8 cellular contexts compared by ENCODE assay signal in the genomic region with DNA sequence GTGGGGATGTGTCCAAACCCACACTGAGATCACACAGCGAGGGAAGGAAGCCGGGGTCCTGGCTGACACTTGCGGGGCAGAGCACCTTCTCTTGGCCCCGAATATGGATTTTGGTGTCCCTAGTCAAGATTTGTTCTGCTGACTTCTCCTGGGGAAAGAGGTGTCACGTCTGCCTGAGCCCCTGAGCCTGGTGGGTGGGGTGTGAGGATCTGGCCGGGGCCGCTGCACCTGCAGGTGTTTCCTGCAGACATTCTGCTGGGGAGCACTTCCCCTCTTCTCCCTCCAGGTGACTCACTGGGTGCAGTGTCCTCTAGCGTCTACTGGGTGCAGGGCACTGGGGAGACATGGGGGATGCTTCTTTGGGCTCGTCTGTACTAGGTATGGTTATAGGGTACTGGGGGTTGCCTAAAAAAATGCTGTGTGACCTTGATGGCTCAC.
DNase-seq lines count a peak whose midpoint lies in the region; ATAC-seq and TF ChIP-seq lines count a peak whose summit lies in the region.

No MANE protein-coding gene starts in this region.

- peak; percentile 59 for TF ChIP-seq CTCF in CD8-positive, alpha-beta T cell (IDR thresholded peaks at IDR 0.05)
- peak; percentile 69 for TF ChIP-seq CTCF in HL-60 (IDR thresholded peaks at IDR 0.05; ENCODE audit: insufficient read depth, low read length)
- no peak for TF ChIP-seq CTCF in coronary artery (IDR thresholded peaks at IDR 0.05)

- peak overlapping the region; percentile 63 for H3K27ac ChIP-seq in CD8-positive, alpha-beta T cell (ENCODE audit: low read depth, low read length)
- H3K27ac ChIP-seq in HL-60 (replicated peaks), result peak overlapping the region; percentile 56
- H3K27ac ChIP-seq in coronary artery, result peak overlapping the region in 1 of 2 donors; percentile 84

- H3K36me3 ChIP-seq in CD8-positive, alpha-beta T cell (ENCODE audit: insufficient read depth, low read length), result no peaks in the 10 kb centered on the region

- H3K4me3 Mint-ChIP-seq in CD8-positive, alpha-beta T cell, result peak overlapping the region; percentile 89
- peak overlapping the region; percentile 72 for H3K4me3 Mint-ChIP-seq in activated CD4-positive, alpha-beta T cell treated with anti-CD3 and anti-CD28 coated beads for 36 hours
- peak overlapping the region; percentile 82 to 87 for H3K4me3 Mint-ChIP-seq in effector memory CD8-positive, alpha-beta T cell

- POLR2A ChIA-PET in CD8-positive, alpha-beta T cell (lab: Charles Lee), result interaction anchor here (1.0 to 2.6 kb wide), 6 partner anchors 10 to 210 kb away, joined by 3 to 15 read pairs (median 4); partner anchors contain the start of gene GRK5
- POLR2A ChIA-PET in activated CD4-positive, alpha-beta T cell treated with anti-CD3 and anti-CD28 coated beads for 36 hours (lab: Charles Lee), result interaction anchor here (0.6 to 1.3 kb wide), 5 partner anchors 9 to 552 kb away, joined by 3 to 8 read pairs (median 4); partner anchors contain the start of genes CACUL1 and GRK5

- no peaks in the 10 kb centered on the region for H3K27me3 Mint-ChIP-seq in CD8-positive, alpha-beta T cell (ENCODE audit: low read depth)
- peaks cover 2% of the 10 kb centered on the region for H3K27me3 Mint-ChIP-seq in activated CD4-positive, alpha-beta T cell treated with anti-CD3 and anti-CD28 coated beads for 36 hours
- no peaks in the 10 kb centered on the region for H3K27me3 Mint-ChIP-seq in effector memory CD8-positive, alpha-beta T cell

- H3K4me3 ChIP-seq in CD8-positive, alpha-beta T cell (ENCODE audit: low read depth, low read length), result peak overlapping the region; percentile 57
- H3K4me3 ChIP-seq in HL-60 (replicated peaks; ENCODE audit: insufficient read depth, low read length) (peak overlapping the region; percentile 6; the same call in 1 of the 2 replicates), coronary artery (no peak overlapping the region)

- DNase-seq in CD8-positive, alpha-beta T cell, result peak; percentile 52 to 87 (median 76)
- DNase-seq in HL-60 (ENCODE audit: low read depth in 1 of 2, low spot score in 1 of 2) (peak; percentile 57 to 70), coronary artery (ENCODE audit: low spot score) (no peak), NCI-H446 (lab: John Stamatoyannopoulos, UW) (no peak)
- DNase-seq in activated CD4-positive, alpha-beta T cell treated with anti-CD3 and anti-CD28 coated beads for 36 hours, result peak; percentile 84
- DNase-seq in effector memory CD8-positive, alpha-beta T cell, result peak; percentile 63 to 68 (median 65)
- DNase-seq in stimulated activated CD4-positive, alpha-beta T cell treated with anti-CD3 and anti-CD28 coated beads, Interleukin-12 subunit alpha, Interleukin-12 subunit beta, amount 100 ng/mL, for 24 hours (ENCODE audit: low read depth in 2 of 2), result peak; percentile 43 to 48

- peaks cover 64% of the 10 kb centered on the region for H3K4me1 Mint-ChIP-seq in CD8-positive, alpha-beta T cell (ENCODE audit: low read depth)
- peaks cover 75% of the 10 kb centered on the region for H3K4me1 Mint-ChIP-seq in activated CD4-positive, alpha-beta T cell treated with anti-CD3 and anti-CD28 coated beads for 36 hours
- H3K4me1 Mint-ChIP-seq in effector memory CD8-positive, alpha-beta T cell (ENCODE audit: low read depth in 2 of 2), result peaks cover 56 to 64% of the 10 kb centered on the region in 2 donors

- peak overlapping the region; percentile 97 for H3K27ac Mint-ChIP-seq in CD8-positive, alpha-beta T cell
- H3K27ac Mint-ChIP-seq in activated CD4-positive, alpha-beta T cell treated with anti-CD3 and anti-CD28 coated beads for 36 hours, result peak overlapping the region; percentile 100
- peak overlapping the region; percentile 98 to 99 for H3K27ac Mint-ChIP-seq in effector memory CD8-positive, alpha-beta T cell

- H3K36me3 Mint-ChIP-seq in CD8-positive, alpha-beta T cell, result no peaks in the 10 kb centered on the region
- H3K36me3 Mint-ChIP-seq in activated CD4-positive, alpha-beta T cell treated with anti-CD3 and anti-CD28 coated beads for 36 hours (ENCODE audit: low read depth), result peaks cover 2% of the 10 kb centered on the region
- peaks cover 26% of the 10 kb centered on the region for H3K36me3 Mint-ChIP-seq in effector memory CD8-positive, alpha-beta T cell (ENCODE audit: insufficient read depth)

- no peaks in the 10 kb centered on the region for H3K9me3 ChIP-seq in CD8-positive, alpha-beta T cell (ENCODE audit: low read length)

- peaks cover 51% of the 10 kb centered on the region for H3K4me1 ChIP-seq in CD8-positive, alpha-beta T cell (ENCODE audit: insufficient read depth, low read length)

- no peaks in the 10 kb centered on the region for H3K9me3 Mint-ChIP-seq in CD8-positive, alpha-beta T cell
- no peaks in the 10 kb centered on the region for H3K9me3 Mint-ChIP-seq in activated CD4-positive, alpha-beta T cell treated with anti-CD3 and anti-CD28 coated beads for 36 hours (ENCODE audit: low read depth)
- no peaks in the 10 kb centered on the region for H3K9me3 Mint-ChIP-seq in effector memory CD8-positive, alpha-beta T cell

- CTCF ChIA-PET in CD8-positive, alpha-beta T cell (lab: Charles Lee), result interaction anchor here (0.6 to 5.8 kb wide), 21 partner anchors 9 to 138 kb away, joined by 3 to 81 read pairs (median 3); partner anchors contain the start of gene GRK5
- CTCF ChIA-PET in activated CD4-positive, alpha-beta T cell treated with anti-CD3 and anti-CD28 coated beads for 36 hours (lab: Charles Lee), result interaction anchor here (0.5 to 3.9 kb wide), 11 partner anchors 9 to 107 kb away, joined by 3 to 35 read pairs (median 3); partner anchors contain the start of gene GRK5

- peak; percentile 78 for ATAC-seq in CD8-positive, alpha-beta T cell
- peak; percentile 53 for ATAC-seq in GM19468 (IDR thresholded peaks at IDR 0.05; ENCODE audit: extremely low read depth, unreplicated experiment)
- ATAC-seq in activated CD4-positive, alpha-beta T cell treated with anti-CD3 and anti-CD28 coated beads for 36 hours, result peak; percentile 75
- ATAC-seq in effector memory CD8-positive, alpha-beta T cell (replicated peaks), result peak; percentile 72

- intact Hi-C loops in CD8-positive, alpha-beta T cell (cut with DNase I, micrococcal nuclease), result loop anchor here (1.0 to 10.0 kb wide), 11 partner anchors 9 to 552 kb away; partner anchors contain the start of genes CACUL1 (in 1 of the 2), DENND10 (in 1 of the 2), EIF3A (in 1 of the 2) and GRK5 (in 1 of the 2)
- intact Hi-C loops in activated CD4-positive, alpha-beta T cell treated with anti-CD3 and anti-CD28 coated beads for 36 hours (cut with DNase I, micrococcal nuclease), result loop anchor here (1.0 to 10.0 kb wide), 19 partner anchors 9 to 1652 kb away; partner anchors contain the start of genes GRK5 (in 2 of the 2), RGS10 (in 2 of the 2), BAG3 (in 1 of the 2) and CACUL1 (in 1 of the 2)

- no peaks in the 10 kb centered on the region for H3K27me3 ChIP-seq in CD8-positive, alpha-beta T cell (ENCODE audit: insufficient read depth, low read length)
- H3K27me3 ChIP-seq in HL-60 (ENCODE audit: insufficient read depth, poor library complexity, severe bottlenecking), result peaks cover 10% of the 10 kb centered on the region

Comparison
In these comparisons a context has a peak if more than half of its experiments do, and no peak if none do; other contexts are left out.
1. DNase-seq: peak in CD8-positive, alpha-beta T cell (7 of 7), HL-60 (2 of 2), activated CD4-positive, alpha-beta T cell treated with anti-CD3 and anti-CD28 coated beads for 36 hours (single experiment), effector memory CD8-positive, alpha-beta T cell (3 of 3) and stimulated activated CD4-positive, alpha-beta T cell treated with anti-CD3 and anti-CD28 coated beads, Interleukin-12 subunit alpha, Interleukin-12 subunit beta, amount 100 ng/mL, for 24 hours (2 of 2); none in coronary artery (single experiment) and NCI-H446 (0 of 2).
2. Peak in every context shown above with its lines, with median percentiles within 50 percentile points of each other: ATAC-seq, H3K27ac Mint-ChIP-seq and H3K4me3 Mint-ChIP-seq.